20 cellular contexts compared by ENCODE assay signal in the genomic region with DNA sequence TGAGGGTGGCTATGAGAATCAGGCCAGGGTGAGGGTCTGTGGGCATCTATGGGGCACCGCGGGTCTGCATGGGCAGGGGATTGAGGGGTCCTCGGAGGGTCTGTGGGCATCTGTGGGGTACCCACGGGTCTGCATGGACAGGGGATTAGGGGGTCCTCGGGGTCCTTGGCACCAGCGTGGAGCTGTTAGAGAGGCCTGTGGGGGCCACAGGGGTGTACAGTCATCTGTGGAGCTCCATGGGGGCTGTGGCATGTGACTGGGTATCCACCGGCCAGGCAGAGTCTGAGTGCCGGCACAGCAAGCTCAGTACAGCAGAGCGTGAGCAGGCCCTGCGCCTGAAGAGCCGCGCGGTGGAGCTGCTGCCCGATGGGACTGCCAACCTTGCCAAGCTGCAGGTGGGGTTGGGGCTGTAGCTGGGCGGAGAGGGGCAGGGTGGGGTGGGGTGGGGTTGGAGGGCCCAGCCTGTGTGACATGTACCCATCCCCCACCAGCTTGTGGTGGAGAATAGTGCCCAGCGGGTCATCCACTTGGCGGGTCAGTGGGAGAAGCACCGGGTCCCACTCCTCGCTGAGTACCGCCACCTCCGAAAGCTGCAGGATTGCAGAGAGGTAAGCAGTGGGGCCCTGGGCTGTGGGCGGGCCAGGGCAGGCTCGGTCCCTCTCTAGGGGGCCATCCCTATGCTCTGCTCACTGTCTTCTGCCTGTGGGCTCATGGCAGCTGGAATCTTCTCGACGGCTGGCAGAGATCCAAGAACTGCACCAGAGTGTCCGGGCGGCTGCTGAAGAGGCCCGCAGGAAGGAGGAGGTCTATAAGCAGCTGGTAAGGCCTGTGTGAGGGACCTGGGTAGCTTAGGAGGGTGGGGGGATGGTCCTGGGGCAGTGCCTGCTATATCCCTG. TPM values are rescaled to one million over a fixed set of nuclear protein-coding genes. Genes with fewer than 3 reads are reported as not detected.
DNase-seq lines count a peak whose midpoint lies in the region; ATAC-seq and TF ChIP-seq lines count a peak whose summit lies in the region.
"Had no signal": no experiment of that assay in that cellular context is flagged by ENCODE, and none has a peak within 500 bp of the region (broad histone marks: within the 10 kb centered on the region; RNA-seq: fewer than 3 reads in every experiment).

No MANE protein-coding gene starts in this region.

- no peaks in the 10 kb centered on the region; the same call in 1 of the 2 replicates for H3K36me3 ChIP-seq in BE2C

- BruUV-seq in Calu3 (replicated peaks; lab: Mats Ljungman, UMichigan): no TSS peak

- no peak overlapping the region for H3K4me3 ChIP-seq in BE2C (ENCODE audit: low read depth, low read length)
- H3K4me3 ChIP-seq: MG63 had no signal

- no peaks in the 10 kb centered on the region for H3K9me3 Mint-ChIP-seq in activated T-helper 1 cell treated with anti-CD3 and anti-CD28 coated beads, Interleukin-12 subunit alpha, Interleukin-12 subunit beta, Interleukin-2, Interleukin-4 antibody, amounts not matched to agents 30 ng/mL and 10 ng/mL and 1 ng/mL, durations not matched to agents 14 hours and 24 hours and 36 hours
- H3K9me3 Mint-ChIP-seq in Calu3 (ENCODE audit: low read depth, unreplicated experiment): no peaks in the 10 kb centered on the region

- no peaks in the 10 kb centered on the region for H3K27me3 Mint-ChIP-seq in activated T-helper 1 cell treated with anti-CD3 and anti-CD28 coated beads, Interleukin-12 subunit alpha, Interleukin-12 subunit beta, Interleukin-2, Interleukin-4 antibody, amounts not matched to agents 30 ng/mL and 10 ng/mL and 1 ng/mL, durations not matched to agents 14 hours and 24 hours and 36 hours (ENCODE audit: insufficient read depth)
- H3K27me3 Mint-ChIP-seq in Calu3 (ENCODE audit: unreplicated experiment): no peaks in the 10 kb centered on the region

- DNase-seq in NCI-H510A treated with DMSO at 0.1 percent for 48 hours (lab: John Stamatoyannopoulos, UW) (peak; percentile 3), NCI-H510A (lab: John Stamatoyannopoulos, UW) (no peak), BE2C (peak; percentile 56), NCI-H1694 treated with DMSO at 0.1 percent for 48 hours (lab: John Stamatoyannopoulos, UW) (peak; percentile 8), NCI-H774 (lab: John Stamatoyannopoulos, UW) (no peak), Calu3 (no peak)
- no peak for DNase-seq in activated T-helper 1 cell treated with anti-CD3 and anti-CD28 coated beads, Interleukin-12 subunit alpha, Interleukin-12 subunit beta, Interleukin-2, Interleukin-4 antibody, amounts not matched to agents 30 ng/mL and 10 ng/mL and 1 ng/mL, durations not matched to agents 14 hours and 24 hours and 36 hours (ENCODE audit: low spot score)
- DNase-seq: COR-L47; DMS53; H9; Karpas-422; MG63; NCI-H1092; NCI-H146; NCI-H526; NK-92 treated with Interleukin-12 subunit alpha and Interleukin-12 subunit beta, amount 100 ng/mL, for 24 hours; SW 1271 had no signal

- no peaks in the 10 kb centered on the region for H3K4me1 ChIP-seq in BE2C

- peaks cover 22% of the 10 kb centered on the region for H3K36me3 Mint-ChIP-seq in activated T-helper 1 cell treated with anti-CD3 and anti-CD28 coated beads, Interleukin-12 subunit alpha, Interleukin-12 subunit beta, Interleukin-2, Interleukin-4 antibody, amounts not matched to agents 30 ng/mL and 10 ng/mL and 1 ng/mL, durations not matched to agents 14 hours and 24 hours and 36 hours (ENCODE audit: low read depth)
- peaks cover 17% of the 10 kb centered on the region for H3K36me3 Mint-ChIP-seq in Calu3 (ENCODE audit: insufficient read depth, unreplicated experiment)

- no peak overlapping the region for H3K4me3 Mint-ChIP-seq in activated T-helper 1 cell treated with anti-CD3 and anti-CD28 coated beads, Interleukin-12 subunit alpha, Interleukin-12 subunit beta, Interleukin-2, Interleukin-4 antibody, amounts not matched to agents 30 ng/mL and 10 ng/mL and 1 ng/mL, durations not matched to agents 14 hours and 24 hours and 36 hours
- no peak overlapping the region for H3K4me3 Mint-ChIP-seq in Calu3 (ENCODE audit: low read depth, unreplicated experiment)
- H3K4me3 Mint-ChIP-seq: H9 had no signal

- intact Hi-C loops in activated T-helper 1 cell treated with anti-CD3 and anti-CD28 coated beads, Interleukin-12 subunit alpha, Interleukin-12 subunit beta, Interleukin-2, Interleukin-4 antibody, amounts not matched to agents 30 ng/mL and 10 ng/mL and 1 ng/mL, durations not matched to agents 14 hours and 24 hours and 36 hours (cut with micrococcal nuclease): no loop called here
- intact Hi-C loops in Calu3 (cut with micrococcal nuclease; ENCODE audit: unreplicated experiment): no loop called here

- no peak for ATAC-seq in GM19035 (IDR thresholded peaks at IDR 0.05; ENCODE audit: unreplicated experiment)

- no peaks in the 10 kb centered on the region for H3K27me3 ChIP-seq in BE2C
- H3K27me3 ChIP-seq: MG63 had no signal

- H3K9me3 ChIP-seq in BE2C: no peaks in the 10 kb centered on the region
- H3K9me3 ChIP-seq: MG63 had no signal

- CTCF ChIA-PET in Calu3 (lab: Charles Lee): interaction anchor here (0.7 kb wide), 1 partner anchor 58 kb away, joined by 3 read pairs; no protein-coding TSS in a partner anchor

- no peaks in the 10 kb centered on the region for H3K4me1 Mint-ChIP-seq in activated T-helper 1 cell treated with anti-CD3 and anti-CD28 coated beads, Interleukin-12 subunit alpha, Interleukin-12 subunit beta, Interleukin-2, Interleukin-4 antibody, amounts not matched to agents 30 ng/mL and 10 ng/mL and 1 ng/mL, durations not matched to agents 14 hours and 24 hours and 36 hours (ENCODE audit: low read depth)
- no peaks in the 10 kb centered on the region for H3K4me1 Mint-ChIP-seq in Calu3 (ENCODE audit: low read depth, unreplicated experiment)
- H3K4me1 Mint-ChIP-seq: H9 had no signal

- peak overlapping the region; percentile 44 for H3K27ac Mint-ChIP-seq in activated T-helper 1 cell treated with anti-CD3 and anti-CD28 coated beads, Interleukin-12 subunit alpha, Interleukin-12 subunit beta, Interleukin-2, Interleukin-4 antibody, amounts not matched to agents 30 ng/mL and 10 ng/mL and 1 ng/mL, durations not matched to agents 14 hours and 24 hours and 36 hours
- no peak overlapping the region for H3K27ac Mint-ChIP-seq in Calu3 (ENCODE audit: unreplicated experiment)
- H3K27ac Mint-ChIP-seq: H9 had no signal

- no peak for TF ChIP-seq CTCF in BE2C (IDR thresholded peaks at IDR 0.05; ENCODE audit: low read depth, low read length)
- TF ChIP-seq CTCF in Calu3 (IDR thresholded peaks at IDR 0.05; ENCODE audit: unreplicated experiment): no peak

RNA-seq across cellular contexts. Expression of gene CCDC22, which starts 12.9 kb away (rescaled TPM):
- 15.2 TPM for polyA plus RNA-seq in BE2C (2012; ENCODE audit: insufficient read depth, insufficient read length, low read depth)
- total RNA-seq in activated T-helper 1 cell treated with anti-CD3 and anti-CD28 coated beads, Interleukin-12 subunit alpha, Interleukin-12 subunit beta, Interleukin-2, Interleukin-4 antibody, amounts not matched to agents 30 ng/mL and 10 ng/mL and 1 ng/mL, durations not matched to agents 14 hours and 24 hours and 36 hours: 26.0 and 28.5 TPM in 2 replicates
- 16.8 and 17.0 TPM in 2 replicates for total RNA-seq in Calu3 (2022)

RNA-seq across cellular contexts. Expression of gene CACNA1F, which starts 15.0 kb away (rescaled TPM):
- 0.25 TPM for polyA plus RNA-seq in BE2C (2012; ENCODE audit: insufficient read depth, insufficient read length, low read depth)
- total RNA-seq in activated T-helper 1 cell treated with anti-CD3 and anti-CD28 coated beads, Interleukin-12 subunit alpha, Interleukin-12 subunit beta, Interleukin-2, Interleukin-4 antibody, amounts not matched to agents 30 ng/mL and 10 ng/mL and 1 ng/mL, durations not matched to agents 14 hours and 24 hours and 36 hours: 0.05 and 0.13 TPM in 2 replicates
- not detected in 2 replicates for total RNA-seq in Calu3 (2022)
- total RNA-seq: A673, OCI-LY7 had no signal

RNA-seq across cellular contexts. Expression of gene FOXP3, which starts 16.3 kb away (rescaled TPM):
- polyA plus RNA-seq in BE2C (2012; ENCODE audit: insufficient read depth, insufficient read length, low read depth): 1.1 TPM
- total RNA-seq in activated T-helper 1 cell treated with anti-CD3 and anti-CD28 coated beads, Interleukin-12 subunit alpha, Interleukin-12 subunit beta, Interleukin-2, Interleukin-4 antibody, amounts not matched to agents 30 ng/mL and 10 ng/mL and 1 ng/mL, durations not matched to agents 14 hours and 24 hours and 36 hours: 14.3 and 14.4 TPM in 2 replicates
- 0.26 TPM in 1 of 2 replicates, not detected in the other for total RNA-seq in Calu3 (2022)
- total RNA-seq: A673 had no signal

RNA-seq across cellular contexts. Expression of gene PPP1R3F, which starts 21.4 kb away (rescaled TPM):
- polyA plus RNA-seq in BE2C (2012; ENCODE audit: insufficient read depth, insufficient read length, low read depth): 3.6 TPM
- total RNA-seq in activated T-helper 1 cell treated with anti-CD3 and anti-CD28 coated beads, Interleukin-12 subunit alpha, Interleukin-12 subunit beta, Interleukin-2, Interleukin-4 antibody, amounts not matched to agents 30 ng/mL and 10 ng/mL and 1 ng/mL, durations not matched to agents 14 hours and 24 hours and 36 hours: 6.5 and 6.9 TPM in 2 replicates
- 14.7 and 18.8 TPM in 2 replicates for total RNA-seq in Calu3 (2022)

RNA-seq across cellular contexts. Expression of gene SYP, which starts 48.2 kb away (rescaled TPM):
- polyA plus RNA-seq in BE2C (2012; ENCODE audit: insufficient read depth, insufficient read length, low read depth): 161 TPM
- total RNA-seq in activated T-helper 1 cell treated with anti-CD3 and anti-CD28 coated beads, Interleukin-12 subunit alpha, Interleukin-12 subunit beta, Interleukin-2, Interleukin-4 antibody, amounts not matched to agents 30 ng/mL and 10 ng/mL and 1 ng/mL, durations not matched to agents 14 hours and 24 hours and 36 hours: 2.9 and 3.3 TPM in 2 replicates
- 1.9 and 2.7 TPM in 2 replicates for total RNA-seq in Calu3 (2022)

Comparison
In these comparisons a context has a peak if more than half of its experiments do, and no peak if none do; other contexts are left out.
1. DNase-seq: peak in NCI-H510A treated with DMSO at 0.1 percent for 48 hours (single experiment), BE2C (single experiment) and NCI-H1694 treated with DMSO at 0.1 percent for 48 hours (single experiment); none in NCI-H510A (single experiment), activated T-helper 1 cell treated with anti-CD3 and anti-CD28 coated beads, Interleukin-12 subunit alpha, Interleukin-12 subunit beta, Interleukin-2, Interleukin-4 antibody, amounts not matched to agents 30 ng/mL and 10 ng/mL and 1 ng/mL, durations not matched to agents 14 hours and 24 hours and 36 hours (single experiment), NCI-H774 (single experiment) and Calu3 (single experiment).
2. RNA of gene FOXP3, which starts 16.3 kb away (total RNA-seq): 14.3 to 14.4 TPM in activated T-helper 1 cell treated with anti-CD3 and anti-CD28 coated beads, Interleukin-12 subunit alpha, Interleukin-12 subunit beta, Interleukin-2, Interleukin-4 antibody, amounts not matched to agents 30 ng/mL and 10 ng/mL and 1 ng/mL, durations not matched to agents 14 hours and 24 hours and 36 hours; 0.26 TPM in Calu3; every median in the first group is over 10 times any median in the second.